In the genomic region with DNA sequence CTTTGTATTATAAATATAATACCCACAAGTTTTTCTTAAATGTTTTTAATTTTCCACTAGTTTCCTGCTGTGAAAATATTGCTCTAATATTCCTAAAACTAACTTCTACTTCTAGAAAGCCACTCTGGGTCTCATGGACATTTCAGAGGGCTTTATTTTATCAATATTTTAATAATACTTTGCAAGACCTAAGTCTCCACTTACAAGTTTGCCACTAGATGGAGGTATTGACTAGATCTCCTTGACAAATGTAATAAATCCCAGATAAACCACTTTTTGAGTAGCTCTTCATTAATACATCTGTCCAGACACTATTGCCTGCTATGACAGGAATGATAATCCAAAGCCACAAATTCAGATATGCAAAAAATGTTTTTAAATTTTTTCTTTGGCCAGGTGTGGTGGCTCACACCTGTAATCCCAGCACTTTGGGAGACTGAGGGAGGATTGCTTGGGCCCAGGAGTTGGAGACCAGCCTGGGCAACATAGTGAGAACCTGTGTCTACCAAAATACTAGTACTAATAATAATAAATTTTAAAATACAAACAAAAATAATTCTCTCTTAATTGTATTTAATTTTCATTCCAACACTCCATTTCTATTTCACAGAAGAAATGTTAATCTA, we compare ENCODE assay signal across 8 cellular contexts. TPM values are rescaled to one million over a fixed set of nuclear protein-coding genes. Genes with fewer than 3 reads are reported as not detected.
DNase-seq lines count a peak whose midpoint lies in the region; ATAC-seq and TF ChIP-seq lines count a peak whose summit lies in the region.

No MANE protein-coding gene starts in this region.

- H3K23ac ChIP-seq in IMR-90 (ENCODE audit: low read depth, low read length): no peak overlapping the region

- ATAC-seq in IMR-90 (ENCODE audit: low read depth) (no peak), thoracic aorta (ENCODE audit: insufficient number of reproducible peaks, low FRiP score, low read depth) (no peak), HG03354 (IDR thresholded peaks at IDR 0.05; ENCODE audit: poor library complexity, severe bottlenecking, unreplicated experiment) (no peak), esophagus mucosa (no peak)

- H4K8ac ChIP-seq in IMR-90 (ENCODE audit: low read depth in 2 of 2, low read length in 2 of 2): no peak overlapping the region

- H3K4me1 Mint-ChIP-seq in Caco-2 (ENCODE audit: low read depth, unreplicated experiment): peaks cover 14% of the 10 kb centered on the region

- TF ChIP-seq CTCF in Caco-2 (IDR thresholded peaks at IDR 0.05; ENCODE audit: insufficient read depth in 1 of 2, low read depth in 1 of 2, low read length in 1 of 2, severe bottlenecking in 1 of 2, unreplicated experiment in 1 of 2): peak; percentile 52 to 64
- TF ChIP-seq CTCF in IMR-90 (conservative IDR thresholded peaks at IDR 0.05; ENCODE audit: low read depth, low read length): peak; percentile 69
- TF ChIP-seq CTCF in fibroblast of pulmonary artery (IDR thresholded peaks at IDR 0.05; ENCODE audit: low read length, missing control alignments): peak; percentile 64
- TF ChIP-seq CTCF in thoracic aorta (IDR thresholded peaks at IDR 0.05): peak; percentile 27

- no peak for TF ChIP-seq POLR2A in IMR-90 (IDR thresholded peaks at IDR 0.05; ENCODE audit: low read depth, low read length)

- intact Hi-C loops in Caco-2 (cut with micrococcal nuclease; ENCODE audit: unreplicated experiment) (loop anchor here (1.0 to 5.0 kb wide), 3 partner anchors 299 to 537 kb away; no protein-coding TSS in a partner anchor), IMR-90 (cut with micrococcal nuclease) (loop anchor here (1.0 kb wide), 2 partner anchors 530 to 537 kb away; no protein-coding TSS in a partner anchor)

- H3K4me2 ChIP-seq in IMR-90 (ENCODE audit: low read depth, low read length): no peak overlapping the region

- H2BK120ac ChIP-seq in IMR-90 (ENCODE audit: low read depth, low read length): no peak overlapping the region

- in situ Hi-C loops in IMR-90 (cut with MboI; ENCODE audit: low sequenced_read_pairs): loop anchor here (5.0 kb wide), 1 partner anchor 534 kb away; no protein-coding TSS in a partner anchor

- no peak overlapping the region for H3K27ac Mint-ChIP-seq in Caco-2 (ENCODE audit: unreplicated experiment)

- no peak overlapping the region for H4K5ac ChIP-seq in IMR-90 (ENCODE audit: low read depth, low read length)

- H3K27me3 ChIP-seq in Caco-2 (replicated peaks; ENCODE audit: control insufficient read depth, insufficient read depth, low read length) (no peaks in the 10 kb centered on the region), IMR-90 (ENCODE audit: control insufficient read depth, insufficient read depth, low read length) (no peaks in the 10 kb centered on the region), thoracic aorta (replicated peaks; ENCODE audit: insufficient read depth) (no peaks in the 10 kb centered on the region)

- H3K9me3 Mint-ChIP-seq in Caco-2 (ENCODE audit: unreplicated experiment): no peaks in the 10 kb centered on the region

- H2BK5ac ChIP-seq in IMR-90 (ENCODE audit: low read depth, low read length, poor library complexity, severe bottlenecking): no peak overlapping the region

- H3K4me3 Mint-ChIP-seq in Caco-2 (ENCODE audit: unreplicated experiment): no peak overlapping the region

- H3K36me3 Mint-ChIP-seq in Caco-2 (ENCODE audit: insufficient read depth, unreplicated experiment): peaks cover 5% of the 10 kb centered on the region

- H3K36me3 ChIP-seq in Caco-2 (ENCODE audit: control insufficient read depth, insufficient read depth, low read length): no peaks in the 10 kb centered on the region
- H3K36me3 ChIP-seq in IMR-90 (ENCODE audit: control insufficient read depth, insufficient read depth, low read length): no peaks in the 10 kb centered on the region
- no peaks in the 10 kb centered on the region for H3K36me3 ChIP-seq in thoracic aorta

- H3K4me1 ChIP-seq in Caco-2: peaks cover 7% of the 10 kb centered on the region; the same call in 1 of the 2 replicates
- peaks cover 6% of the 10 kb centered on the region for H3K4me1 ChIP-seq in IMR-90 (ENCODE audit: control insufficient read depth, insufficient read depth, low read length)
- peaks cover 17 to 26% of the 10 kb centered on the region in 2 donors for H3K4me1 ChIP-seq in thoracic aorta (ENCODE audit: control insufficient read depth in 1 of 2, low read depth in 2 of 2)

- no peak overlapping the region for H2AK5ac ChIP-seq in IMR-90 (ENCODE audit: low read depth, low read length)

- peaks cover 7 to 16% of the 10 kb centered on the region in 2 experiments; a peak in 3 of 4 replicates for H3K79me1 ChIP-seq in IMR-90 (ENCODE audit: low read depth in 1 of 2, low read length in 2 of 2)

- peak; percentile 63 for TF ChIP-seq RAD21 in IMR-90 (IDR thresholded peaks at IDR 0.05; ENCODE audit: low read length)

- dilution Hi-C loops in IMR-90 (cut with HindIII; ENCODE audit: low sequenced_read_pairs, unreplicated experiment): no loop called here

- no peak overlapping the region for H3K9ac ChIP-seq in IMR-90 (ENCODE audit: low read depth, low read length)

- no peaks in the 10 kb centered on the region for H3K9me3 ChIP-seq in Caco-2
- H3K9me3 ChIP-seq in IMR-90 (ENCODE audit: control insufficient read depth, insufficient read depth, low read length): no peaks in the 10 kb centered on the region
- H3K9me3 ChIP-seq in thoracic aorta: no peaks in the 10 kb centered on the region

- H3K56ac ChIP-seq in IMR-90 (ENCODE audit: extremely low read depth, insufficient read depth, low read length): no peak overlapping the region

- BruUV-seq in Caco-2 (replicated peaks; lab: Mats Ljungman, UMichigan) (no TSS peak), IMR-90 (replicated peaks; lab: Mats Ljungman, UMichigan) (no TSS peak)

- H3K27me3 Mint-ChIP-seq in Caco-2 (ENCODE audit: insufficient read depth, unreplicated experiment): no peaks in the 10 kb centered on the region

- no peak overlapping the region for H3K18ac ChIP-seq in IMR-90 (ENCODE audit: low read depth, low read length)

- no peak overlapping the region for H3K4ac ChIP-seq in IMR-90 (ENCODE audit: low read depth, low read length)

- peaks cover 4% of the 10 kb centered on the region; the same call in 1 of the 2 replicates for H4K20me1 ChIP-seq in IMR-90 (ENCODE audit: insufficient read depth, low read length)

- no peak overlapping the region for H4K91ac ChIP-seq in IMR-90 (ENCODE audit: insufficient read depth, low read depth, low read length)

- CTCF ChIA-PET in Caco-2 (lab: Charles Lee): interaction anchor here (0.7 to 2.2 kb wide), 8 partner anchors 105 to 554 kb away, joined by 3 to 11 read pairs (median 4); a partner anchor contains a TSS
- CTCF ChIA-PET in IMR-90 (lab: Yijun Ruan, JAX): interaction anchor here (0.6 to 1.0 kb wide), 7 partner anchors 12 to 1594 kb away, joined by 3 to 4 read pairs (median 3); a partner anchor contains a TSS

- DNase-seq in Caco-2 (peak in 1 of 2 experiments; percentile 32), IMR-90 (peak; percentile 76), RPMI7951 (ENCODE audit: low read depth) (peak; percentile 55), fibroblast of pulmonary artery (ENCODE audit: low read depth) (peak; percentile 81), thoracic aorta (ENCODE audit: low spot score) (no peak)
- no peak for DNase-seq in NK-92 treated with Interleukin-12 subunit alpha and Interleukin-12 subunit beta, amount 100 ng/mL, for 24 hours (lab: John Stamatoyannopoulos, UW)

- no peak overlapping the region for H2AK9ac ChIP-seq in IMR-90 (replicated peaks; ENCODE audit: low read depth, low read length, poor library complexity)

- no peak overlapping the region for H2BK15ac ChIP-seq in IMR-90 (ENCODE audit: low read depth, low read length)

- H3K27ac ChIP-seq in IMR-90 (ENCODE audit: insufficient read depth, low read length) (no peak overlapping the region), thoracic aorta (no peak overlapping the region)

- H2AFZ ChIP-seq in IMR-90 (replicated peaks; ENCODE audit: low read length, poor library complexity): no peak overlapping the region

- no peak overlapping the region for H2BK20ac ChIP-seq in IMR-90 (ENCODE audit: low read depth, low read length)

- POLR2A ChIA-PET in Caco-2 (lab: Charles Lee): interaction anchor here (0.5 kb wide), 1 partner anchor 105 kb away, joined by 4 read pairs; a partner anchor contains a TSS
- POLR2A ChIA-PET in IMR-90 (lab: Charles Lee; ENCODE audit: unreplicated experiment): no interaction called here

- H3K14ac ChIP-seq in IMR-90 (replicated peaks; ENCODE audit: low read depth, low read length): no peak overlapping the region

- H3K9me1 ChIP-seq in IMR-90 (ENCODE audit: insufficient read depth, low read length): peaks cover 11% of the 10 kb centered on the region; the same call in 1 of the 2 replicates

- H3K4me3 ChIP-seq in Caco-2 (ENCODE audit: low read depth, low read length): no peak overlapping the region
- no peak overlapping the region for H3K4me3 ChIP-seq in IMR-90 (ENCODE audit: insufficient read depth, low read depth, low read length)
- no peak overlapping the region for H3K4me3 ChIP-seq in fibroblast of pulmonary artery (replicated peaks; ENCODE audit: low read depth, low read length)
- H3K4me3 ChIP-seq in thoracic aorta: no peak overlapping the region

TF ChIP-seq in IMR-90, 13 proteins besides CTCF, POLR2A, EP300 and RAD21:
- TF ChIP-seq RCOR1 (IDR thresholded peaks at IDR 0.05; ENCODE audit: insufficient replicate concordance, low read length) (no peak), NFE2L2 (IDR thresholded peaks at IDR 0.05; ENCODE audit: low read depth, low read length) (no peak), SMC3 (IDR thresholded peaks at IDR 0.05; ENCODE audit: low read depth, low read length) (peak; percentile 47; the same call in 1 of the 2 replicates)
TF ChIP-seq in IMR-90: peak in this region for 1.

RNA-seq across cellular contexts. Expression of a gene that starts 3.5 kb away (rescaled TPM):
- total RNA-seq in Caco-2 (2022) (131 and 134 TPM in 2 replicates), IMR-90 (2012; rRNA removed) (57.7 and 87.2 TPM in 2 replicates), thoracic aorta (100 to 1,000 TPM; 101 to 141 TPM), esophagus mucosa (27.7 TPM)
- 54.1 and 59.9 TPM in 2 replicates for polyA plus RNA-seq in IMR-90 (2012; rRNA removed)
- polyA plus RNA-seq in IMR-90 (2012; cell fraction: cytosol; rRNA removed): 85.8 and 93.9 TPM in 2 replicates
- 22.5 and 32.7 TPM in 2 replicates for polyA plus RNA-seq in IMR-90 (2012; cell fraction: nucleus; rRNA removed; ENCODE audit: low replicate concordance)
- 135 and 136 TPM in 2 replicates for total RNA-seq in RPMI7951 (2014; rRNA removed; shearing (Covaris generic))

Comparison
In these comparisons a context has a peak if more than half of its experiments do, and no peak if none do; other contexts are left out.
1. DNase-seq: peak in IMR-90 (single experiment), RPMI7951 (single experiment) and fibroblast of pulmonary artery (single experiment); none in thoracic aorta (single experiment) and NK-92 treated with Interleukin-12 subunit alpha and Interleukin-12 subunit beta, amount 100 ng/mL, for 24 hours (single experiment).
2. Peak in every context shown above with its lines, with median percentiles within 50 percentile points of each other: CTCF ChIP-seq.